ENCODE assay signal across 33 cellular contexts in genomic region chr16:17286443-17286842, GRCh38.
"Had no signal": no experiment of that assay in that cellular context is flagged by ENCODE, and none has a peak within 500 bp of the region (broad histone marks: within the 10 kb centered on the region; RNA-seq: fewer than 3 reads in every experiment).

No MANE protein-coding gene starts in this region.

- H3K36me3 ChIP-seq: MG63 had no signal

- H3K27me3 ChIP-seq: MG63 had no signal

- H3K4me3 ChIP-seq: MG63 had no signal

- DNase-seq: Kasumi-1, MG63, MM.1S, MV-4-11, NCI-H1048, NCI-H1092, NCI-H1092 treated with DMSO at 0.1 percent for 48 hours, NCI-H1105, NCI-H1105 treated with DMSO at 0.1 percent for 48 hours, NCI-H1417, NCI-H1417 treated with DMSO at 0.1 percent for 48 hours, NCI-H1436, NCI-H1436 treated with DMSO at 0.1 percent for 48 hours, NCI-H146, NCI-H1694, NCI-H1694 treated with DMSO at 0.1 percent for 48 hours, NCI-H187, NCI-H187 treated with DMSO at 0.1 percent for 48 hours, NCI-H1930, NCI-H2029, NCI-H2029 treated with DMSO at 0.1 percent for 48 hours, NCI-H2081, NCI-H2081 treated with DMSO at 0.1 percent for 48 hours, NCI-H2107, NCI-H2171, NCI-H2171 treated with DMSO at 0.1 percent for 48 hours, NCI-H226, NCI-H345, NCI-H446, NCI-H446 treated with DMSO at 0.1 percent for 48 hours, NCI-H510A, NCI-H510A treated with DMSO at 0.1 percent for 48 hours, NCI-H524 treated with DMSO at 0.1 percent for 48 hours had no signal

- H3K9me3 ChIP-seq: MG63 had no signal
